Comparison of ENCODE assay signal across 8 cellular contexts in genomic region chr13:75458696-75459422, GRCh38. TPM values are rescaled to one million over a fixed set of nuclear protein-coding genes. Genes with fewer than 3 reads are reported as not detected.
DNase-seq lines count a peak whose midpoint lies in the region; ATAC-seq lines count a peak whose summit lies in the region.

No MANE protein-coding gene starts in this region.

- intact Hi-C loops in activated CD4-positive, alpha-beta memory T cell treated with anti-CD3 and anti-CD28 coated beads for 36 hours (cut with micrococcal nuclease): no loop called here

- no peaks in the 10 kb centered on the region for H3K36me3 Mint-ChIP-seq in stimulated activated effector memory CD8-positive, alpha-beta T cell treated with anti-CD3 and anti-CD28 coated beads, Interleukin-12 subunit alpha, Interleukin-12 subunit beta, amount 100 ng/mL, for 72 hours
- no peaks in the 10 kb centered on the region for H3K36me3 Mint-ChIP-seq in activated CD4-positive, alpha-beta memory T cell treated with anti-CD3 and anti-CD28 coated beads for 36 hours

- H3K9me3 Mint-ChIP-seq in stimulated activated effector memory CD8-positive, alpha-beta T cell treated with anti-CD3 and anti-CD28 coated beads, Interleukin-12 subunit alpha, Interleukin-12 subunit beta, amount 100 ng/mL, for 72 hours: no peaks in the 10 kb centered on the region
- H3K9me3 Mint-ChIP-seq in activated CD4-positive, alpha-beta memory T cell treated with anti-CD3 and anti-CD28 coated beads for 36 hours: no peaks in the 10 kb centered on the region
- H3K9me3 Mint-ChIP-seq in stimulated activated naive CD8-positive, alpha-beta T cell treated with anti-CD3 and anti-CD28 coated beads, Interleukin-15, amount 100 ng/mL, for 72 hours: no peaks in the 10 kb centered on the region

- H3K4me3 Mint-ChIP-seq in stimulated activated effector memory CD8-positive, alpha-beta T cell treated with anti-CD3 and anti-CD28 coated beads, Interleukin-12 subunit alpha, Interleukin-12 subunit beta, amount 100 ng/mL, for 72 hours: no peak overlapping the region
- H3K4me3 Mint-ChIP-seq in activated CD4-positive, alpha-beta memory T cell treated with anti-CD3 and anti-CD28 coated beads for 36 hours: no peak overlapping the region
- H3K4me3 Mint-ChIP-seq in stimulated activated naive CD8-positive, alpha-beta T cell treated with anti-CD3 and anti-CD28 coated beads, Interleukin-15, amount 100 ng/mL, for 72 hours: no peak overlapping the region

- no peaks in the 10 kb centered on the region for H3K4me1 Mint-ChIP-seq in stimulated activated effector memory CD8-positive, alpha-beta T cell treated with anti-CD3 and anti-CD28 coated beads, Interleukin-12 subunit alpha, Interleukin-12 subunit beta, amount 100 ng/mL, for 72 hours
- H3K4me1 Mint-ChIP-seq in activated CD4-positive, alpha-beta memory T cell treated with anti-CD3 and anti-CD28 coated beads for 36 hours (ENCODE audit: low read depth): no peaks in the 10 kb centered on the region
- no peaks in the 10 kb centered on the region for H3K4me1 Mint-ChIP-seq in stimulated activated naive CD8-positive, alpha-beta T cell treated with anti-CD3 and anti-CD28 coated beads, Interleukin-15, amount 100 ng/mL, for 72 hours

- POLR2A ChIA-PET in activated CD4-positive, alpha-beta memory T cell treated with anti-CD3 and anti-CD28 coated beads for 36 hours (lab: Charles Lee): interaction anchor here (1.2 kb wide), 1 partner anchor 32 kb away, joined by 3 read pairs; no protein-coding TSS in a partner anchor

- H3K27ac Mint-ChIP-seq in stimulated activated effector memory CD8-positive, alpha-beta T cell treated with anti-CD3 and anti-CD28 coated beads, Interleukin-12 subunit alpha, Interleukin-12 subunit beta, amount 100 ng/mL, for 72 hours: no peak overlapping the region
- no peak overlapping the region for H3K27ac Mint-ChIP-seq in activated CD4-positive, alpha-beta memory T cell treated with anti-CD3 and anti-CD28 coated beads for 36 hours
- H3K27ac Mint-ChIP-seq in stimulated activated naive CD8-positive, alpha-beta T cell treated with anti-CD3 and anti-CD28 coated beads, Interleukin-15, amount 100 ng/mL, for 72 hours: no peak overlapping the region

- ATAC-seq in GM21515 (IDR thresholded peaks at IDR 0.05; ENCODE audit: unreplicated experiment): peak; percentile 100
- ATAC-seq in HG03565 (IDR thresholded peaks at IDR 0.05; ENCODE audit: unreplicated experiment): peak; percentile 98
- no peak for ATAC-seq in stimulated activated effector memory CD8-positive, alpha-beta T cell treated with anti-CD3 and anti-CD28 coated beads, Interleukin-12 subunit alpha, Interleukin-12 subunit beta, amount 100 ng/mL, for 72 hours
- ATAC-seq in stimulated activated naive CD8-positive, alpha-beta T cell treated with anti-CD3 and anti-CD28 coated beads, Interleukin-15, amount 100 ng/mL, for 72 hours: no peak

- DNase-seq in DMS53 treated with DMSO at 0.1 percent for 48 hours (lab: John Stamatoyannopoulos, UW; ENCODE audit: unreplicated experiment) (peak; percentile 23), dermis blood vessel endothelial cell (peak; percentile 54), renal cortical epithelial cell (ENCODE audit: low read depth) (peak; percentile 81)
- DNase-seq in stimulated activated effector memory CD8-positive, alpha-beta T cell treated with anti-CD3 and anti-CD28 coated beads, Interleukin-12 subunit alpha, Interleukin-12 subunit beta, amount 100 ng/mL, for 72 hours (ENCODE audit: low spot score in 2 of 2): no peak
- DNase-seq in activated CD4-positive, alpha-beta memory T cell treated with anti-CD3 and anti-CD28 coated beads for 36 hours: no peak
- no peak for DNase-seq in stimulated activated naive CD8-positive, alpha-beta T cell treated with anti-CD3 and anti-CD28 coated beads, Interleukin-15, amount 100 ng/mL, for 72 hours

- CTCF ChIA-PET in activated CD4-positive, alpha-beta memory T cell treated with anti-CD3 and anti-CD28 coated beads for 36 hours (lab: Charles Lee): interaction anchor here (0.6 to 1.0 kb wide), 2 partner anchors 24 to 66 kb away, joined by 3 to 5 read pairs; partner anchors contain the start of gene TBC1D4

- peaks cover 13% of the 10 kb centered on the region for H3K27me3 Mint-ChIP-seq in activated CD4-positive, alpha-beta memory T cell treated with anti-CD3 and anti-CD28 coated beads for 36 hours
- no peaks in the 10 kb centered on the region for H3K27me3 Mint-ChIP-seq in stimulated activated naive CD8-positive, alpha-beta T cell treated with anti-CD3 and anti-CD28 coated beads, Interleukin-15, amount 100 ng/mL, for 72 hours

RNA-seq across cellular contexts. Expression of gene TBC1D4, which starts 23.1 kb away (rescaled TPM):
- 92.7 and 137 TPM in 2 replicates for total RNA-seq in dermis blood vessel endothelial cell
- total RNA-seq in renal cortical epithelial cell: 15.1 and 20.1 TPM in 2 replicates
- 10 to 100 TPM; 13.0 to 14.8 TPM for total RNA-seq in activated CD4-positive, alpha-beta memory T cell treated with anti-CD3 and anti-CD28 coated beads for 36 hours

Comparison
In these comparisons a context has a peak if more than half of its experiments do, and no peak if none do; other contexts are left out.
1. DNase-seq: peak in DMS53 treated with DMSO at 0.1 percent for 48 hours (single experiment), dermis blood vessel endothelial cell (single experiment) and renal cortical epithelial cell (single experiment); none in stimulated activated effector memory CD8-positive, alpha-beta T cell treated with anti-CD3 and anti-CD28 coated beads, Interleukin-12 subunit alpha, Interleukin-12 subunit beta, amount 100 ng/mL, for 72 hours (0 of 2), activated CD4-positive, alpha-beta memory T cell treated with anti-CD3 and anti-CD28 coated beads for 36 hours (single experiment) and stimulated activated naive CD8-positive, alpha-beta T cell treated with anti-CD3 and anti-CD28 coated beads, Interleukin-15, amount 100 ng/mL, for 72 hours (0 of 2).
2. ATAC-seq: peak in GM21515 (single experiment) and HG03565 (single experiment); none in stimulated activated effector memory CD8-positive, alpha-beta T cell treated with anti-CD3 and anti-CD28 coated beads, Interleukin-12 subunit alpha, Interleukin-12 subunit beta, amount 100 ng/mL, for 72 hours (single experiment) and stimulated activated naive CD8-positive, alpha-beta T cell treated with anti-CD3 and anti-CD28 coated beads, Interleukin-15, amount 100 ng/mL, for 72 hours (single experiment).